In genomic region chr17:47276868-47277267, GRCh38 we compare ENCODE assay signal across 10 cellular contexts. TPM values are rescaled to one million over a fixed set of nuclear protein-coding genes. Genes with fewer than 3 reads are reported as not detected.
DNase-seq lines count a peak whose midpoint lies in the region; ATAC-seq, FAIRE-seq and TF ChIP-seq lines count a peak whose summit lies in the region.
"Had no signal": no experiment of that assay in that cellular context is flagged by ENCODE, and none has a peak within 500 bp of the region (broad histone marks: within the 10 kb centered on the region; RNA-seq: fewer than 3 reads in every experiment).

No MANE protein-coding gene starts in this region.

- WGBS in A549 (ENCODE audit: missing lambda C conversion rate), result 65% methylated on average over 10 of the region's 10 CpGs
- WGBS in lung, 2 donors, result 50 to 61% methylated on average over 10 of the region's 10 CpGs

- no peak for TF ChIP-seq RAD21 in A549 (conservative IDR thresholded peaks at IDR 0.05 in 1 of 2, IDR thresholded peaks at IDR 0.05 in 1 of 2)

- no peak for FAIRE-seq in A549 (lab: Jason Lieb, UNC)
- FAIRE-seq: endometrium had no signal

- DNase-seq in A549 (ENCODE audit: low read depth in 1 of 2, low spot score in 1 of 2) (peak in 1 of 2 experiments; percentile 33), NCI-H146 (lab: John Stamatoyannopoulos, UW) (peak; percentile 82), choroid plexus epithelial cell (ENCODE audit: low read depth) (peak; percentile 67), lung (ENCODE audit: low spot score) (peak; percentile 52)
- DNase-seq in effector CD8-positive, alpha-beta T cell (lab: John Stamatoyannopoulos, UW), result no peak
- DNase-seq: CD8-positive, alpha-beta T cell had no signal

- ATAC-seq in A549 (peak; percentile 68 to 80; a peak in 5 of 6 replicates), lung (ENCODE audit: insufficient read depth, low FRiP score) (no peak), GM18861 (IDR thresholded peaks at IDR 0.05; ENCODE audit: unreplicated experiment) (no peak), GM18505 (IDR thresholded peaks at IDR 0.05; ENCODE audit: unreplicated experiment) (no peak), HG03175 (IDR thresholded peaks at IDR 0.05; ENCODE audit: unreplicated experiment) (no peak)
- ATAC-seq: CD8-positive, alpha-beta T cell had no signal

- H3K9me3 ChIP-seq in A549, result no peaks in the 10 kb centered on the region
- no peaks in the 10 kb centered on the region for H3K9me3 ChIP-seq in lung (ENCODE audit: control insufficient read depth in 2 of 2, insufficient read depth in 1 of 2, low read length in 1 of 2)

- H3K4me2 ChIP-seq in A549, result 0 out of 3 replicates have a peak overlapping the region, but pooled peaks have one; percentile 18

- H3K27ac ChIP-seq in A549 (no peak overlapping the region; a peak in 1 of 6 replicates), lung (ENCODE audit: low read depth in 1 of 2, low read length in 1 of 2) (peak overlapping the region; percentile 46 to 74)

- TF ChIP-seq CTCF in A549 (IDR thresholded peaks at IDR 0.05), result no peak
- TF ChIP-seq CTCF in choroid plexus epithelial cell (conservative IDR thresholded peaks at IDR 0.05; ENCODE audit: low read depth, low read length), result no peak
- no peak for TF ChIP-seq CTCF in lung (IDR thresholded peaks at IDR 0.05; ENCODE audit: control extremely low read depth, extremely low read depth)

- H3K27me3 ChIP-seq in lung (ENCODE audit: control insufficient read depth, insufficient read depth), result no peaks in the 10 kb centered on the region

- no peaks in the 10 kb centered on the region for H3K36me3 ChIP-seq in lung (ENCODE audit: control insufficient read depth in 2 of 2, insufficient read depth in 2 of 2, low read length in 2 of 2)

- no peak for TF ChIP-seq EP300 in A549 (IDR thresholded peaks at IDR 0.05)

- peaks cover 12% of the 10 kb centered on the region; the same call in 2 of the 3 replicates for H3K4me1 ChIP-seq in A549
- peaks cover 22 to 30% of the 10 kb centered on the region in 2 donors for H3K4me1 ChIP-seq in lung (ENCODE audit: control insufficient read depth in 2 of 2, insufficient read depth in 2 of 2, low read length in 2 of 2)

- TF ChIP-seq POLR2A in A549 (IDR thresholded peaks at IDR 0.05; ENCODE audit: low read length) (no peak), GM18505 (IDR thresholded peaks at IDR 0.05; ENCODE audit: borderline replicate concordance, extremely low read depth, insufficient read depth, insufficient read length) (no peak)

- no peak overlapping the region for H3K4me3 ChIP-seq in A549
- no peak overlapping the region for H3K4me3 ChIP-seq in choroid plexus epithelial cell (ENCODE audit: low read depth, low read length)
- no peak overlapping the region for H3K4me3 ChIP-seq in lung

- POLR2A ChIA-PET in A549 (lab: Yijun Ruan, JAX), result no interaction called here

- CTCF ChIA-PET in A549 (lab: Yijun Ruan, JAX), result interaction anchor here (1.2 to 2.8 kb wide), 4 partner anchors 11 to 47 kb away, joined by 3 to 9 read pairs (median 4); partner anchors contain the start of gene ITGB3

TF ChIP-seq in A549, 52 proteins besides CTCF, POLR2A, EP300 and RAD21:
- TF ChIP-seq HOXB5 (CRISPR knock-in tag; IDR thresholded peaks at IDR 0.05) (no peak), BCL3 (IDR thresholded peaks at IDR 0.05) (no peak), POLR2AphosphoS2 (conservative IDR thresholded peaks at IDR 0.05; ENCODE audit: low read length) (no peak), ZC3H11A (IDR thresholded peaks at IDR 0.05) (no peak), RCOR1 (IDR thresholded peaks at IDR 0.05; ENCODE audit: low read depth, low read length) (no peak), CEBPB (IDR thresholded peaks at IDR 0.05) (no peak), E2F6 (IDR thresholded peaks at IDR 0.05; ENCODE audit: borderline replicate concordance, low read depth) (no peak), HES2 (IDR thresholded peaks at IDR 0.05) (no peak), CHD2 (IDR thresholded peaks at IDR 0.05; ENCODE audit: low read length, partially characterized antibody) (no peak), MAZ (IDR thresholded peaks at IDR 0.05; ENCODE audit: borderline replicate concordance, low read depth, low read length) (no peak), HEYL (CRISPR knock-in tag; IDR thresholded peaks at IDR 0.05) (no peak), KDM1A (IDR thresholded peaks at IDR 0.05; ENCODE audit: low read depth) (no peak), PHF8 (IDR thresholded peaks at IDR 0.05; ENCODE audit: borderline replicate concordance, low read depth) (no peak), USF2 (IDR thresholded peaks at IDR 0.05) (no peak), NPAS2 (CRISPR knock-in tag; IDR thresholded peaks at IDR 0.05; ENCODE audit: borderline replicate concordance) (no peak), GATA3 (IDR thresholded peaks at IDR 0.05; ENCODE audit: borderline replicate concordance) (no peak), EHF (CRISPR knock-in tag; IDR thresholded peaks at IDR 0.05) (no peak)

RNA-seq across cellular contexts. Expression of gene ITGB3, which starts 23.2 kb away (rescaled TPM):
- polyA plus RNA-seq in A549 (2011; rRNA removed) (0.34 and 0.90 TPM in 2 replicates), A549 (2017; fragmentation: RNase III; extraction: RNeasy Plus Mini Kit Qiagen cat#74134 plus additional on column Dnase treatment) (3.7 to 6.2 TPM (median 5.0 TPM) in 3 replicates), lung (1 to 10 TPM; 1.3 to 5.7 TPM)
- 0.15 and 0.32 TPM in 2 replicates for polyA plus RNA-seq in A549 (2012; cell fraction: cytosol; rRNA removed)
- 0.18 and 0.29 TPM in 2 replicates for polyA plus RNA-seq in A549 (2012; cell fraction: nucleus; rRNA removed)
- 1.7 and 2.6 TPM in 2 replicates for polyA minus RNA-seq in A549 (2011; rRNA and poly(A)+ RNA removed)
- 10 to 100 TPM in 1 of 2 donors, 1 to 10 TPM in 1; 9.6 to 15.9 TPM for total RNA-seq in lung
- total RNA-seq: CD8-positive, alpha-beta T cell had no signal

RNA-seq across cellular contexts. Expression of gene EFCAB13, which starts 46.9 kb away (rescaled TPM):
- polyA plus RNA-seq in A549 (2011; rRNA removed), result 4.1 and 6.0 TPM in 2 replicates
- 0.79 and 1.2 TPM in 2 replicates for polyA plus RNA-seq in A549 (2012; cell fraction: cytosol; rRNA removed)
- polyA plus RNA-seq in A549 (2012; cell fraction: nucleus; rRNA removed), result 0.36 and 0.73 TPM in 2 replicates
- 2.9 to 4.2 TPM (median 3.2 TPM) in 3 replicates for polyA plus RNA-seq in A549 (2017; fragmentation: RNase III; extraction: RNeasy Plus Mini Kit Qiagen cat#74134 plus additional on column Dnase treatment)
- 0.74 and 2.2 TPM in 2 replicates for polyA minus RNA-seq in A549 (2011; rRNA and poly(A)+ RNA removed)
- total RNA-seq in lung, result 10 to 100 TPM in 1 of 2 donors, 1 to 10 TPM in 1; 5.6 to 21.4 TPM
- polyA plus RNA-seq in lung, result 1 to 10 TPM in 1 of 2 donors, under 1 TPM in 1; 0.56 to 1.7 TPM

Comparison
In these comparisons a context has a peak if more than half of its experiments do, and no peak if none do; other contexts are left out.
1. ATAC-seq: peak in A549 (2 of 2); none in lung (single experiment), GM18861 (single experiment), GM18505 (single experiment) and HG03175 (single experiment).
2. H3K27ac ChIP-seq: peak in lung (2 of 2); none in A549 (0 of 2).